Comparison of ENCODE assay signal across 8 cellular contexts in genomic region chr7:136479922-136480321, GRCh38.
"Had no signal": no experiment of that assay in that cellular context is flagged by ENCODE, and none has a peak within 500 bp of the region (broad histone marks: within the 10 kb centered on the region; RNA-seq: fewer than 3 reads in every experiment).

No MANE protein-coding gene starts in this region.

- H3K4me3 ChIP-seq: GM12878 had no signal

- FAIRE-seq: G401.6, GM12878, GM12891, GM12892, GM18507, GM19239 had no signal

- DNase-seq: GDM1, GF-D8 had no signal

- ATAC-seq: GM12878 had no signal
